ENCODE assay signal across 26 cellular contexts in the genomic region with DNA sequence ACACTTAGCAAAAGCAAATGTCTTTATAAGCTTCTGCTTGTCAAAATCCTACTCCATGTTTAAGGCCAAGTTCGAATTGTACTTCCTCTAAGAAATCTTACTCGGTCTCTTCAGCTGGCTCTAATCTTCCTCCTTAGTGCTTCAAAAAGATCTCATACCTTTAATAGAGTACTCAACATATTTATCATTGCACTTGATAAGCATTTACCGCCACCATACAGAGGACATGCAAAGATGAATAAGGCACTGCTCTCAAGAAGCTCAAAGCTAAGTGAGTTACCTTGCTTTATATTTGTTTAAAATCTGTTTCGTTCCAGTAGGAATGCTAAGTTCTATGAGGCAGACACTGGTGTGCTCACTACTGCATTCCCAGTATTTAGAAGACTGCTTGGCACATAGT.
"Had no signal": no experiment of that assay in that cellular context is flagged by ENCODE, and none has a peak within 500 bp of the region (broad histone marks: within the 10 kb centered on the region; RNA-seq: fewer than 3 reads in every experiment).

No MANE protein-coding gene starts in this region.

- H3K27ac Mint-ChIP-seq: memory B cell; naive thymus-derived CD8-positive, alpha-beta T cell; nephron; stimulated activated memory B cell treated with anti-CD40 and anti-IgM and Interleukin-4, amounts not matched to agents 10 μg/mL and 1 μg/mL and 100 μg/mL, for 72 hours; stimulated activated naive CD8-positive, alpha-beta T cell treated with anti-CD3 and anti-CD28 coated beads, Interleukin-15, amount 100 ng/mL, for 72 hours; type B pancreatic cell had no signal

- H3K27ac ChIP-seq: heart right ventricle, hepatocyte, pancreas, prostate gland, skin epidermis, tibial nerve had no signal

- H3K27me3 Mint-ChIP-seq: memory B cell; naive thymus-derived CD8-positive, alpha-beta T cell; stimulated activated memory B cell treated with anti-CD40 and anti-IgM and Interleukin-4, amounts not matched to agents 10 μg/mL and 1 μg/mL and 100 μg/mL, for 72 hours; stimulated activated naive CD8-positive, alpha-beta T cell treated with anti-CD3 and anti-CD28 coated beads, Interleukin-15, amount 100 ng/mL, for 72 hours; type B pancreatic cell had no signal

- ATAC-seq: heart right ventricle; left ventricle myocardium superior; naive thymus-derived CD8-positive, alpha-beta T cell; pancreas; right cardiac atrium; sciatic nerve; stimulated activated memory B cell treated with anti-CD40 and anti-IgM and Interleukin-4, amounts not matched to agents 10 μg/mL and 1 μg/mL and 100 μg/mL, for 72 hours; stimulated activated naive CD8-positive, alpha-beta T cell treated with anti-CD3 and anti-CD28 coated beads, Interleukin-15, amount 100 ng/mL, for 72 hours had no signal

- H3K27me3 ChIP-seq: heart right ventricle, hepatocyte, pancreas, tibial nerve had no signal

- DNase-seq: heart right ventricle; islet precursor cell; left ventricle myocardium superior; naive thymus-derived CD8-positive, alpha-beta T cell; nucleus accumbens; pancreas; posterior cingulate gyrus; retina; right cardiac atrium; stimulated activated CD4-positive, alpha-beta T cell treated with anti-CD3 and anti-CD28 coated beads, Interleukin-12 subunit alpha, Interleukin-12 subunit beta, amount 100 ng/mL, for 4 hours; stimulated activated CD4-positive, alpha-beta T cell treated with anti-CD3 and anti-CD28 coated beads, Interleukin-15, amount 100 ng/mL, for 24 hours; stimulated activated CD4-positive, alpha-beta T cell treated with anti-CD3 and anti-CD28 coated beads, Interleukin-2, amount 100 ng/mL, for 24 hours; stimulated activated CD4-positive, alpha-beta T cell treated with anti-CD3 and anti-CD28 coated beads, Interleukin-4, amount 100 ng/mL, for 1 hour; stimulated activated naive CD4-positive, alpha-beta T cell treated with Interleukin-2 at 50 U/mL for 16 hours; stimulated activated naive CD8-positive, alpha-beta T cell treated with anti-CD3 and anti-CD28 coated beads, Interleukin-15, amount 100 ng/mL, for 72 hours; substantia nigra had no signal

- H3K9me3 Mint-ChIP-seq: type B pancreatic cell had no signal

- H3K36me3 ChIP-seq: pancreas, prostate gland had no signal

- H3K4me3 Mint-ChIP-seq: memory B cell; naive thymus-derived CD8-positive, alpha-beta T cell; nephron; neural crest cell; stimulated activated memory B cell treated with anti-CD40 and anti-IgM and Interleukin-4, amounts not matched to agents 10 μg/mL and 1 μg/mL and 100 μg/mL, for 72 hours; stimulated activated naive CD8-positive, alpha-beta T cell treated with anti-CD3 and anti-CD28 coated beads, Interleukin-15, amount 100 ng/mL, for 72 hours; type B pancreatic cell had no signal

- H3K4me3 ChIP-seq: heart right ventricle, hepatocyte, pancreas, prostate gland, skin epidermis, tibial nerve had no signal

- H3K4me1 ChIP-seq: heart right ventricle, pancreas, prostate gland, tibial nerve had no signal

- H3K4me1 Mint-ChIP-seq: memory B cell; naive thymus-derived CD8-positive, alpha-beta T cell; stimulated activated memory B cell treated with anti-CD40 and anti-IgM and Interleukin-4, amounts not matched to agents 10 μg/mL and 1 μg/mL and 100 μg/mL, for 72 hours; stimulated activated naive CD8-positive, alpha-beta T cell treated with anti-CD3 and anti-CD28 coated beads, Interleukin-15, amount 100 ng/mL, for 72 hours had no signal

- H3K9me3 ChIP-seq: pancreas, prostate gland had no signal
